ENCODE assay signal across 1 cellular context in genomic region chr4:108205859-108206258, GRCh38.
TF ChIP-seq lines count a peak whose summit lies in the region.

No MANE protein-coding gene starts in this region.

TF ChIP-seq in GM23338, 12 proteins besides CTCF, POLR2A, EP300 and RAD21:
- no peak for TF ChIP-seq ETS1 (IDR thresholded peaks at IDR 0.05)
